In genomic region chr20:57375652-57376230, GRCh38 we compare ENCODE assay signal across 13 cellular contexts. TPM values are rescaled to one million over a fixed set of nuclear protein-coding genes. Genes with fewer than 3 reads are reported as not detected.
DNase-seq lines count a peak whose midpoint lies in the region; ATAC-seq and TF ChIP-seq lines count a peak whose summit lies in the region.
"Had no signal": no experiment of that assay in that cellular context is flagged by ENCODE, and none has a peak within 500 bp of the region (broad histone marks: within the 10 kb centered on the region; RNA-seq: fewer than 3 reads in every experiment).

No MANE protein-coding gene starts in this region.

- TF ChIP-seq CTCF in RWPE2 (IDR thresholded peaks at IDR 0.05; ENCODE audit: poor library complexity, severe bottlenecking) (no peak), right atrium auricular region (IDR thresholded peaks at IDR 0.05) (no peak), gastroesophageal sphincter (IDR thresholded peaks at IDR 0.05) (no peak)

- H3K36me3 Mint-ChIP-seq in CD8-positive, alpha-beta memory T cell: peaks cover 0 to 96% (median 34%) of the 10 kb centered on the region in 3 donors
- H3K36me3 Mint-ChIP-seq in stimulated activated effector memory CD8-positive, alpha-beta T cell treated with anti-CD3 and anti-CD28 coated beads, Interleukin-12 subunit alpha, Interleukin-12 subunit beta, amount 100 ng/mL, for 72 hours: no peaks in the 10 kb centered on the region

- no peaks in the 10 kb centered on the region for H3K9me3 ChIP-seq in CD8-positive, alpha-beta memory T cell (ENCODE audit: low read length)
- H3K9me3 ChIP-seq in RWPE2 (ENCODE audit: severe bottlenecking) (no peaks in the 10 kb centered on the region), right atrium auricular region (no peaks in the 10 kb centered on the region), gastroesophageal sphincter (no peaks in the 10 kb centered on the region)
- H3K9me3 ChIP-seq: SJCRH30 had no signal

- H3K9me3 Mint-ChIP-seq in CD8-positive, alpha-beta memory T cell: no peaks in the 10 kb centered on the region
- no peaks in the 10 kb centered on the region for H3K9me3 Mint-ChIP-seq in stimulated activated effector memory CD8-positive, alpha-beta T cell treated with anti-CD3 and anti-CD28 coated beads, Interleukin-12 subunit alpha, Interleukin-12 subunit beta, amount 100 ng/mL, for 72 hours

- H3K27ac ChIP-seq in CD8-positive, alpha-beta memory T cell (ENCODE audit: low read depth, low read length): no peak overlapping the region
- H3K27ac ChIP-seq in RWPE2 (ENCODE audit: poor library complexity, severe bottlenecking) (no peak overlapping the region), right atrium auricular region (peak overlapping the region; percentile 26 to 38), gastroesophageal sphincter (peak overlapping the region in 2 of 4 donors; percentile 41 to 46)
- H3K27ac ChIP-seq: SJCRH30 had no signal

- ATAC-seq in RWPE2 (ENCODE audit: low read depth): no peak; the same call in 2 of the 3 replicates
- ATAC-seq in stimulated activated effector memory CD8-positive, alpha-beta T cell treated with anti-CD3 and anti-CD28 coated beads, Interleukin-12 subunit alpha, Interleukin-12 subunit beta, amount 100 ng/mL, for 72 hours: no peak
- ATAC-seq in gastroesophageal sphincter: no peak

- TF ChIP-seq POLR2A in gastroesophageal sphincter (IDR thresholded peaks at IDR 0.05): no peak

- 85 to 89% methylated on average over 2 to 9 of the region's 10 CpGs for WGBS in gastroesophageal sphincter (ENCODE audit: low coverage in 1 of 2), 2 donors

- H3K27me3 ChIP-seq in CD8-positive, alpha-beta memory T cell (ENCODE audit: insufficient read depth, low read length, poor library complexity, severe bottlenecking): no peaks in the 10 kb centered on the region
- H3K27me3 ChIP-seq in RWPE2 (ENCODE audit: insufficient read depth, poor library complexity, severe bottlenecking): no peaks in the 10 kb centered on the region
- H3K27me3 ChIP-seq in right atrium auricular region: no peaks in the 10 kb centered on the region
- H3K27me3 ChIP-seq in gastroesophageal sphincter: no peaks in the 10 kb centered on the region
- H3K27me3 ChIP-seq: SJCRH30 had no signal

- no peak for TF ChIP-seq EP300 in gastroesophageal sphincter (IDR thresholded peaks at IDR 0.05)

- CTCF ChIA-PET in CD8-positive, alpha-beta memory T cell (lab: Charles Lee): interaction anchor here (0.8 to 1.6 kb wide), 4 partner anchors 23 to 123 kb away, joined by 3 to 7 read pairs (median 4); no protein-coding TSS in a partner anchor

- POLR2A ChIA-PET in CD8-positive, alpha-beta memory T cell (lab: Charles Lee): no interaction called here

- H3K4me1 ChIP-seq in CD8-positive, alpha-beta memory T cell (ENCODE audit: insufficient read depth, low read length): peaks cover 9% of the 10 kb centered on the region
- H3K4me1 ChIP-seq in RWPE2 (ENCODE audit: insufficient read depth, poor library complexity, severe bottlenecking): no peaks in the 10 kb centered on the region
- H3K4me1 ChIP-seq in right atrium auricular region: peaks cover 0 to 9% of the 10 kb centered on the region in 2 donors
- no peaks in the 10 kb centered on the region for H3K4me1 ChIP-seq in gastroesophageal sphincter
- H3K4me1 ChIP-seq: SJCRH30 had no signal

- no peak overlapping the region for H3K4me3 Mint-ChIP-seq in CD8-positive, alpha-beta memory T cell
- no peak overlapping the region for H3K4me3 Mint-ChIP-seq in stimulated activated effector memory CD8-positive, alpha-beta T cell treated with anti-CD3 and anti-CD28 coated beads, Interleukin-12 subunit alpha, Interleukin-12 subunit beta, amount 100 ng/mL, for 72 hours

- peaks cover 2 to 24% (median 17%) of the 10 kb centered on the region in 3 donors for H3K4me1 Mint-ChIP-seq in CD8-positive, alpha-beta memory T cell
- peaks cover 33% of the 10 kb centered on the region for H3K4me1 Mint-ChIP-seq in stimulated activated effector memory CD8-positive, alpha-beta T cell treated with anti-CD3 and anti-CD28 coated beads, Interleukin-12 subunit alpha, Interleukin-12 subunit beta, amount 100 ng/mL, for 72 hours

- H3K27ac Mint-ChIP-seq in CD8-positive, alpha-beta memory T cell: peak overlapping the region in 5 of 8 donors; percentile 49 to 96 (median 60)
- H3K27ac Mint-ChIP-seq in stimulated activated effector memory CD8-positive, alpha-beta T cell treated with anti-CD3 and anti-CD28 coated beads, Interleukin-12 subunit alpha, Interleukin-12 subunit beta, amount 100 ng/mL, for 72 hours: peak overlapping the region; percentile 81

- H3K4me3 ChIP-seq in CD8-positive, alpha-beta memory T cell (ENCODE audit: low read length): no peak overlapping the region
- H3K4me3 ChIP-seq in RWPE2 (ENCODE audit: severe bottlenecking) (no peak overlapping the region), right atrium auricular region (no peak overlapping the region), gastroesophageal sphincter (peak overlapping the region in 1 of 2 donors; percentile 13)
- H3K4me3 ChIP-seq: SJCRH30 had no signal

- H3K27me3 Mint-ChIP-seq in CD8-positive, alpha-beta memory T cell: no peaks in the 10 kb centered on the region

- H3K36me3 ChIP-seq in CD8-positive, alpha-beta memory T cell (ENCODE audit: insufficient read depth, low read length): peaks cover 72% of the 10 kb centered on the region
- H3K36me3 ChIP-seq in RWPE2 (ENCODE audit: low read depth): peaks cover 81% of the 10 kb centered on the region
- peaks cover 83% of the 10 kb centered on the region for H3K36me3 ChIP-seq in right atrium auricular region
- H3K36me3 ChIP-seq in gastroesophageal sphincter: peaks cover 0 to 98% of the 10 kb centered on the region in 2 donors

- DNase-seq in CD8-positive, alpha-beta memory T cell: no peak
- DNase-seq in RWPE2 (ENCODE audit: low spot score): peak; percentile 65
- no peak for DNase-seq in right atrium auricular region (ENCODE audit: low spot score)
- DNase-seq in stimulated activated effector memory CD8-positive, alpha-beta T cell treated with anti-CD3 and anti-CD28 coated beads, Interleukin-12 subunit alpha, Interleukin-12 subunit beta, amount 100 ng/mL, for 72 hours (ENCODE audit: low spot score in 2 of 2): no peak
- no peak for DNase-seq in cerebellar nuclear complex (lab: John Stamatoyannopoulos, UW)
- DNase-seq in NCI-H82 treated with DMSO at 0.1 percent for 48 hours (lab: John Stamatoyannopoulos, UW; ENCODE audit: unreplicated experiment): no peak
- DNase-seq: H7, NCI-H1092, SJCRH30 had no signal

RNA-seq across cellular contexts. Expression of gene RBM38, which starts 15.5 kb away (rescaled TPM):
- total RNA-seq in CD8-positive, alpha-beta memory T cell: 100 to 1,000 TPM; 101 to 107 TPM
- polyA plus RNA-seq in CD8-positive, alpha-beta memory T cell: 94.4 TPM
- total RNA-seq in right atrium auricular region: 100 to 1,000 TPM; 127 to 151 TPM
- total RNA-seq in gastroesophageal sphincter: 100 to 1,000 TPM in 2 of 4 donors, 10 to 100 TPM in 2; 50.9 to 190 (median 106) TPM

RNA-seq across cellular contexts. Expression of gene RAE1, which starts 24.7 kb away (rescaled TPM):
- 10 to 100 TPM; 50.2 to 52.8 TPM for total RNA-seq in CD8-positive, alpha-beta memory T cell
- 40.7 TPM for polyA plus RNA-seq in CD8-positive, alpha-beta memory T cell
- total RNA-seq in right atrium auricular region: 10 to 100 TPM; 11.6 to 11.8 TPM
- 10 to 100 TPM; 16.5 to 30.4 (median 25.1) TPM for total RNA-seq in gastroesophageal sphincter

RNA-seq across cellular contexts. Expression of gene SPO11, which starts 46.1 kb away (rescaled TPM):
- total RNA-seq in CD8-positive, alpha-beta memory T cell: not detected
- not detected for polyA plus RNA-seq in CD8-positive, alpha-beta memory T cell
- total RNA-seq in right atrium auricular region (not detected), gastroesophageal sphincter (not detected)
- total RNA-seq: fibroblast of lung, H7, lung microvascular endothelial cell, SJCRH30, subcutaneous adipose tissue had no signal
- polyA plus RNA-seq: fibroblast of lung had no signal

Comparison
In these comparisons a context has a peak if more than half of its experiments do, and no peak if none do; other contexts are left out.
1. H3K27ac ChIP-seq: peak in right atrium auricular region (2 of 2); none in CD8-positive, alpha-beta memory T cell (single experiment) and RWPE2 (single experiment).